28 cellular contexts compared by ENCODE assay signal in the genomic region with DNA sequence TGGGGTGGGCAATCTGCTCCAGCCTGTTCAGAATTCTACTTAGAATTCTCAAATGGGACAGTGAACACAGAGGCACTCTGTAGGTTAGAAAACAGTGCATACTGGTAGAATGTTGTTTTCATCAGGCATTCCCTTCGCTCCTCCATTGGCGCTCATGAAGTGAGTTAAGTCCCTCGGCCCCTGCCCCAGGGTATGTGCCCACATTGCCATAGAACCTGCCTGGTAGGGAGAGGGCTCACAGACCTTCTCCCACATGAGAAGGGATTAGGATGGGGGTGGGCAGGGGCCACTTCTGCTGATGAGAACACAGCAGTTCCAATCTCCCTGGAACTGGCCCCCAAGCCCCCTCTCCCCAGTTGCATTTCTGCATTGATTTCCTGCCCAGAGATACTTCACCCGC.
A peak's percentile ranks its signal among the peaks of the same experiment; 100 is the strongest.
DNase-seq lines count a peak whose midpoint lies in the region; ATAC-seq and TF ChIP-seq lines count a peak whose summit lies in the region.
"Had no signal": no experiment of that assay in that cellular context is flagged by ENCODE, and none has a peak within 500 bp of the region (broad histone marks: within the 10 kb centered on the region; RNA-seq: fewer than 3 reads in every experiment).

No MANE protein-coding gene starts in this region.

- 90% methylated on average over 4 of the region's 4 CpGs for WGBS in esophagus muscularis mucosa

- H3K9ac ChIP-seq in DND-41 (ENCODE audit: low read depth, low read length) (peak overlapping the region; percentile 65), SK-N-MC (ENCODE audit: insufficient read length) (peak overlapping the region; percentile 46)

- no peak for TF ChIP-seq CTCF in DND-41 (IDR thresholded peaks at IDR 0.05; ENCODE audit: borderline replicate concordance, extremely low read depth, low read length, poor library complexity, severe bottlenecking)
- no peak for TF ChIP-seq CTCF in lower lobe of right lung (IDR thresholded peaks at IDR 0.05)
- no peak for TF ChIP-seq CTCF in esophagus muscularis mucosa (IDR thresholded peaks at IDR 0.05)

- intact Hi-C loops in lower lobe of right lung (cut with DNase I) (no loop called here), esophagus muscularis mucosa (cut with DNase I) (no loop called here)

- DNase-seq in DND-41 (peak; percentile 59), SK-N-MC (ENCODE audit: low read depth, low spot score) (no peak), lower lobe of right lung (no peak), esophagus muscularis mucosa (ENCODE audit: extremely low spot score) (no peak), SJCRH30 (no peak), NCI-H1105 (lab: John Stamatoyannopoulos, UW) (no peak)
- DNase-seq in activated CD4-positive, alpha-beta T cell treated with anti-CD3 and anti-CD28 coated beads for 4 hours: no peak
- DNase-seq: activated B cell treated with CpG ODN at 0.5 μM for 24 hours; activated CD4-positive, alpha-beta T cell treated with anti-CD3 and anti-CD28 coated beads, Interleukin-2, amount 50 U/mL, for 48 hours; activated CD8-positive, alpha-beta memory T cell treated with anti-CD3 and anti-CD28 coated beads, Interleukin-2, amount 50 U/mL, for 48 hours; activated naive CD8-positive, alpha-beta T cell treated with anti-CD3 and anti-CD28 coated beads for 36 hours; BE2C; Calu3; effector CD4-positive, alpha-beta T cell; EL; erythroblast; mesendoderm; NCI-H1930; NCI-H2227 treated with DMSO at 0.1 percent for 48 hours; NCI-H82; nephron progenitor cell; posterior cingulate gyrus; stimulated activated CD4-positive, alpha-beta T cell treated with anti-CD3 and anti-CD28 coated beads, Interleukin-2, amount 100 ng/mL, for 24 hours; SW 1271; thyroid gland had no signal

- peak overlapping the region; percentile 61 for H3K4me2 ChIP-seq in DND-41 (ENCODE audit: insufficient read depth, low read length)

- ATAC-seq in DND-41 (ENCODE audit: insufficient read depth, low read depth): no peak
- no peak for ATAC-seq in lower lobe of right lung
- ATAC-seq: stimulated activated effector memory CD8-positive, alpha-beta T cell treated with anti-CD3 and anti-CD28 coated beads, Interleukin-12 subunit alpha, Interleukin-12 subunit beta, amount 100 ng/mL, for 72 hours had no signal

- H3K9me3 ChIP-seq in DND-41 (ENCODE audit: insufficient read depth, low read length, severe bottlenecking): no peaks in the 10 kb centered on the region
- H3K9me3 ChIP-seq in SK-N-MC (ENCODE audit: low read depth, low read length): no peaks in the 10 kb centered on the region
- H3K9me3 ChIP-seq in lower lobe of right lung: no peaks in the 10 kb centered on the region
- H3K9me3 ChIP-seq in esophagus muscularis mucosa: no peaks in the 10 kb centered on the region
- H3K9me3 ChIP-seq in SJCRH30 (replicated peaks): no peaks in the 10 kb centered on the region
- H3K9me3 ChIP-seq: A549, BE2C, thyroid gland had no signal

- H3K27ac ChIP-seq in DND-41 (ENCODE audit: low read length) (peak overlapping the region; percentile 93), SK-N-MC (peak overlapping the region; percentile 76; the same call in 1 of the 2 replicates), lower lobe of right lung (peak overlapping the region; percentile 64), skin epidermis (peak overlapping the region in 19 of 21 experiments; percentile 28 to 94 (median 74)), esophagus muscularis mucosa (replicated peaks in 1 of 4) (peak overlapping the region in 1 of 4 donors; percentile 38), SJCRH30 (no peak overlapping the region)

- no peaks in the 10 kb centered on the region for H4K20me1 ChIP-seq in DND-41 (ENCODE audit: insufficient read depth, low read length)

- TF ChIP-seq EP300 in esophagus muscularis mucosa (IDR thresholded peaks at IDR 0.05): no peak

- peaks cover 28% of the 10 kb centered on the region for H3K36me3 ChIP-seq in DND-41 (ENCODE audit: insufficient read depth, low read length)
- no peaks in the 10 kb centered on the region for H3K36me3 ChIP-seq in SK-N-MC (ENCODE audit: insufficient read depth, low read length)
- no peaks in the 10 kb centered on the region for H3K36me3 ChIP-seq in lower lobe of right lung
- no peaks in the 10 kb centered on the region for H3K36me3 ChIP-seq in esophagus muscularis mucosa
- no peaks in the 10 kb centered on the region for H3K36me3 ChIP-seq in SJCRH30
- H3K36me3 ChIP-seq: BE2C, thyroid gland had no signal

- peak overlapping the region; percentile 15 to 52; a peak in 3 of 4 replicates for H3K4me3 ChIP-seq in DND-41 (ENCODE audit: low read depth in 1 of 2, low read length in 2 of 2)
- no peak overlapping the region for H3K4me3 ChIP-seq in SK-N-MC
- no peak overlapping the region for H3K4me3 ChIP-seq in lower lobe of right lung
- H3K4me3 ChIP-seq in skin epidermis: no peak overlapping the region
- no peak overlapping the region for H3K4me3 ChIP-seq in esophagus muscularis mucosa
- no peak overlapping the region for H3K4me3 ChIP-seq in SJCRH30
- H3K4me3 ChIP-seq: A549, thyroid gland had no signal

- peaks cover 51% of the 10 kb centered on the region for H3K79me2 ChIP-seq in DND-41 (ENCODE audit: insufficient read depth, low read length)

- H3K27me3 ChIP-seq in DND-41 (ENCODE audit: insufficient read depth, low read length, poor library complexity) (no peaks in the 10 kb centered on the region), lower lobe of right lung (ENCODE audit: low read depth) (no peaks in the 10 kb centered on the region), esophagus muscularis mucosa (no peaks in the 10 kb centered on the region), SJCRH30 (no peaks in the 10 kb centered on the region)
- H3K27me3 ChIP-seq: BE2C, thyroid gland had no signal

- H2AFZ ChIP-seq in DND-41 (ENCODE audit: low read depth, low read length): 0 out of 2 replicates have a peak overlapping the region, but pooled peaks have one; percentile 21

- TF ChIP-seq POLR2A in esophagus muscularis mucosa (IDR thresholded peaks at IDR 0.05; ENCODE audit: low read depth): no peak

- H3K4me1 ChIP-seq in DND-41 (ENCODE audit: insufficient read depth, low read length) (peaks cover 88% of the 10 kb centered on the region), lower lobe of right lung (peaks cover 31% of the 10 kb centered on the region), esophagus muscularis mucosa (peaks cover 23 to 34% (median 33%) of the 10 kb centered on the region in 4 donors), SJCRH30 (peaks cover 10% of the 10 kb centered on the region)

Comparison
In these comparisons a context has a peak if more than half of its experiments do, and no peak if none do; other contexts are left out.
1. H3K4me3 ChIP-seq: peak in DND-41 (2 of 2); none in SK-N-MC (single experiment), lower lobe of right lung (single experiment), skin epidermis (0 of 7), esophagus muscularis mucosa (0 of 4) and SJCRH30 (single experiment).